In the genomic region with DNA sequence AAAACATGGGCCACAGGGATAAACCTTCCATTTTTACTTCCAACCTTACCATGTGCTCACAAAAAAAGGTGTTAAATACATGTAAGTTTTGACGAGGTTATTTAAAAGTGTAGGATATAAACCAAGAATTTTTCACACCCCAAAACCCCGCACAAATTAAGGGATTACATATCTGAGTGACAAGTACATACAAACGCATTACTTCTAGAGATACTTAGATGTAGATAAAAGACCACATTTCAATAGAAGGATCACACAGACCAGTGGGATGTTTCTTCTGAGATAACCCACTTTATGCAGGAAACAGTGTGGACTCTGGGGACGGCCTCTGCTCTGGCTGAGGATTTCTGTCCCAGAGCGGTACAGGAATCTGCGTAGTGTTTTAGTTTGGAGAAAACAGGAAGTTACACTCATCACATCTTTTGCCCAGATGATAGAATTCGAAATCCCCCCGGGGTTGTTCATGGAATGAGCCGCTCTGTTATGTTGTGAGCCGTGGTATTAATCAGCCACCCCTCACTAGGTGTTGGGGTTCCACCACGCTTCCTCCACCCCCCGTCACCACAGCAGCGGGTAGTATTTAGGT, we compare ENCODE assay signal across 8 cellular contexts. TPM values are rescaled to one million over a fixed set of nuclear protein-coding genes. Genes with fewer than 3 reads are reported as not detected.
DNase-seq lines count a peak whose midpoint lies in the region; ATAC-seq and TF ChIP-seq lines count a peak whose summit lies in the region.

No MANE protein-coding gene starts in this region.

- H3K27ac Mint-ChIP-seq in activated T-helper 1 cell treated with anti-CD3 and anti-CD28 coated beads, Interleukin-12 subunit alpha, Interleukin-12 subunit beta, Interleukin-2, Interleukin-4 antibody, amounts not matched to agents 30 ng/mL and 10 ng/mL and 1 ng/mL, durations not matched to agents 14 hours and 24 hours and 36 hours = peak overlapping the region; percentile 95

- 16 to 25% methylated on average over 12 to 13 of the region's 13 CpGs for WGBS in gastroesophageal sphincter (ENCODE audit: low coverage in 1 of 2), 2 donors

- peaks cover 30% of the 10 kb centered on the region for H3K79me2 ChIP-seq in ACC112 (ENCODE audit: control insufficient read depth, insufficient read depth, low read length, unreplicated experiment)

- peak; percentile 31 for ATAC-seq in gastroesophageal sphincter

- H3K36me3 Mint-ChIP-seq in activated T-helper 1 cell treated with anti-CD3 and anti-CD28 coated beads, Interleukin-12 subunit alpha, Interleukin-12 subunit beta, Interleukin-2, Interleukin-4 antibody, amounts not matched to agents 30 ng/mL and 10 ng/mL and 1 ng/mL, durations not matched to agents 14 hours and 24 hours and 36 hours (ENCODE audit: low read depth) = peaks cover 14% of the 10 kb centered on the region

- TF ChIP-seq EP300 in gastroesophageal sphincter (IDR thresholded peaks at IDR 0.05) = no peak

- TF ChIP-seq POLR2A in gastroesophageal sphincter (IDR thresholded peaks at IDR 0.05) = peak; percentile 20 to 36

- H3K4me3 ChIP-seq in ACC112 (ENCODE audit: low read depth, low read length) (peak overlapping the region; percentile 94), gastroesophageal sphincter (peak overlapping the region; percentile 77 to 88)

- H3K27me3 ChIP-seq in ACC112 (ENCODE audit: insufficient read depth, low read length) (no peaks in the 10 kb centered on the region), gastroesophageal sphincter (no peaks in the 10 kb centered on the region)

- H2AFZ ChIP-seq in ACC112 (ENCODE audit: low read length, unreplicated experiment) = peak overlapping the region; percentile 68

- H3K9me3 ChIP-seq in gastroesophageal sphincter = no peaks in the 10 kb centered on the region

- peaks cover 50% of the 10 kb centered on the region for H3K4me1 Mint-ChIP-seq in activated T-helper 1 cell treated with anti-CD3 and anti-CD28 coated beads, Interleukin-12 subunit alpha, Interleukin-12 subunit beta, Interleukin-2, Interleukin-4 antibody, amounts not matched to agents 30 ng/mL and 10 ng/mL and 1 ng/mL, durations not matched to agents 14 hours and 24 hours and 36 hours (ENCODE audit: low read depth)

- intact Hi-C loops in activated T-helper 1 cell treated with anti-CD3 and anti-CD28 coated beads, Interleukin-12 subunit alpha, Interleukin-12 subunit beta, Interleukin-2, Interleukin-4 antibody, amounts not matched to agents 30 ng/mL and 10 ng/mL and 1 ng/mL, durations not matched to agents 14 hours and 24 hours and 36 hours (cut with micrococcal nuclease) = loop anchor here (1.0 to 5.0 kb wide), 8 partner anchors 29 to 266 kb away; no protein-coding TSS in a partner anchor

- H3K4me3 Mint-ChIP-seq in activated T-helper 1 cell treated with anti-CD3 and anti-CD28 coated beads, Interleukin-12 subunit alpha, Interleukin-12 subunit beta, Interleukin-2, Interleukin-4 antibody, amounts not matched to agents 30 ng/mL and 10 ng/mL and 1 ng/mL, durations not matched to agents 14 hours and 24 hours and 36 hours = peak overlapping the region; percentile 90

- peaks cover 3% of the 10 kb centered on the region for H3K27me3 Mint-ChIP-seq in activated T-helper 1 cell treated with anti-CD3 and anti-CD28 coated beads, Interleukin-12 subunit alpha, Interleukin-12 subunit beta, Interleukin-2, Interleukin-4 antibody, amounts not matched to agents 30 ng/mL and 10 ng/mL and 1 ng/mL, durations not matched to agents 14 hours and 24 hours and 36 hours (ENCODE audit: insufficient read depth)

- DNase-seq in MV-4-11 (lab: John Stamatoyannopoulos, UW) (peak; percentile 6), pulmonary artery endothelial cell (ENCODE audit: low read depth, low spot score) (peak; percentile 29), UCSD-AML1 (lab: John Stamatoyannopoulos, UW; ENCODE audit: unreplicated experiment) (no peak), DMS114 treated with DMSO at 0.1 percent for 48 hours (lab: John Stamatoyannopoulos, UW; ENCODE audit: unreplicated experiment) (no peak), NCI-H2029 treated with DMSO at 0.1 percent for 48 hours (lab: John Stamatoyannopoulos, UW) (no peak)
- DNase-seq in activated T-helper 1 cell treated with anti-CD3 and anti-CD28 coated beads, Interleukin-12 subunit alpha, Interleukin-12 subunit beta, Interleukin-2, Interleukin-4 antibody, amounts not matched to agents 30 ng/mL and 10 ng/mL and 1 ng/mL, durations not matched to agents 14 hours and 24 hours and 36 hours (ENCODE audit: low spot score) = peak; percentile 9

- H3K36me3 ChIP-seq in ACC112 (ENCODE audit: insufficient read depth, low read length) (no peaks in the 10 kb centered on the region), gastroesophageal sphincter (no peaks in the 10 kb centered on the region)

- H3K9me3 Mint-ChIP-seq in activated T-helper 1 cell treated with anti-CD3 and anti-CD28 coated beads, Interleukin-12 subunit alpha, Interleukin-12 subunit beta, Interleukin-2, Interleukin-4 antibody, amounts not matched to agents 30 ng/mL and 10 ng/mL and 1 ng/mL, durations not matched to agents 14 hours and 24 hours and 36 hours = no peaks in the 10 kb centered on the region

- H3K27ac ChIP-seq in ACC112 (ENCODE audit: low read depth, low read length) = peak overlapping the region; percentile 85
- H3K27ac ChIP-seq in gastroesophageal sphincter = peak overlapping the region; percentile 88 to 98 (median 96)

- no peak for TF ChIP-seq CTCF in gastroesophageal sphincter (IDR thresholded peaks at IDR 0.05)

- H3K4me1 ChIP-seq in ACC112 (ENCODE audit: control insufficient read depth, insufficient read depth, low read length, unreplicated experiment) (peaks cover 22% of the 10 kb centered on the region), gastroesophageal sphincter (peaks cover 6 to 37% (median 17%) of the 10 kb centered on the region in 3 donors)

RNA-seq across cellular contexts. Expression of a gene that starts 1.4 kb away (rescaled TPM):
- 79.3 and 81.3 TPM in 2 replicates for total RNA-seq in activated T-helper 1 cell treated with anti-CD3 and anti-CD28 coated beads, Interleukin-12 subunit alpha, Interleukin-12 subunit beta, Interleukin-2, Interleukin-4 antibody, amounts not matched to agents 30 ng/mL and 10 ng/mL and 1 ng/mL, durations not matched to agents 14 hours and 24 hours and 36 hours
- 10 to 100 TPM; 80.6 to 83.7 (median 82.8) TPM for total RNA-seq in gastroesophageal sphincter
- 56.3 and 58.8 TPM in 2 replicates for total RNA-seq in pulmonary artery endothelial cell

Comparison
In these comparisons a context has a peak if more than half of its experiments do, and no peak if none do; other contexts are left out.
1. DNase-seq: peak in MV-4-11 (single experiment), activated T-helper 1 cell treated with anti-CD3 and anti-CD28 coated beads, Interleukin-12 subunit alpha, Interleukin-12 subunit beta, Interleukin-2, Interleukin-4 antibody, amounts not matched to agents 30 ng/mL and 10 ng/mL and 1 ng/mL, durations not matched to agents 14 hours and 24 hours and 36 hours (single experiment) and pulmonary artery endothelial cell (single experiment); none in UCSD-AML1 (single experiment), DMS114 treated with DMSO at 0.1 percent for 48 hours (single experiment) and NCI-H2029 treated with DMSO at 0.1 percent for 48 hours (single experiment).